Comparison of ENCODE assay signal across 8 cellular contexts in the genomic region with DNA sequence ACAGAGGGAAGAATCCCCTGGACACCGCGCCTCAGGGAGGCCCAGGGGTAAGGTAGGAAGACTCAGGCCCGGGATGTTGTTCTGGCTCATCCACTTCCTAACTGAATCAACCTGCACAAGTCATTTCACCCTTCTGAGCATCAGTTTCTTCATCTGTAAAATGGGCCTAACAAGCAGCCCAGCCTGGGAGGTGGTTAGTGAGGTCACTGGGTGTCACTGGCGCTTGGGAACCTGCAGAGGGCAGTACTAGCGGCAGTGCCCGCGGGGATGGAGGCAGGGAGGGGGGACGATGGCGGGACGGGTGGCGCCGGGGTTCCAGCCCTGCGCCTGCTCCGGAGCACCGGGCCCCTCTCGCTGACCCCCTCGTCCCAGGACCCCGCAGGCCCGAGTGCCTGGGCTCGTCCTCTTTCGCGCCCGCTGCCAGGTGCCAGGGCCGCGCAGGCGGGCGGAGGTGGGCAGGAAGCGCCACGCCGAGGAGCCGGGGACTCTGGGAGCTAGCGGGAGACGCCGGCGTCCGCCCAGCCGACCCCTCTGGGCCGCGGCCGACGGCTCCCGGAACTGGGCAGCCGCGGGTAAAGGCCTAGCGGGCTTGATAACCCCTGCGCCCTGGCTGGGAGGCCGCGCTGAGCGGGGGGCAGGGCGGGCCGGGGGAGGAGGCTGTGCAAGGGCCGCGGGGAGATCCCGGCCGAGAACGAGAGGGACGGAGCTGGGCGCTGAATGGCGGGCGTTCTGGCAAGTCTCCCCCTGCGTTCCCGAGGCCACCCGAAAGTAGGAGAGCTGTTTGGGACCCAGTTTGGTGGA. TPM values are rescaled to one million over a fixed set of nuclear protein-coding genes. Genes with fewer than 3 reads are reported as not detected.
DNase-seq lines count a peak whose midpoint lies in the region; ATAC-seq, FAIRE-seq and TF ChIP-seq lines count a peak whose summit lies in the region.

Gene NLRX1 (plus strand): TSS at position 255 of the 801 bp plus-strand sequence. CDS start 2,679 bp downstream, outside the sequence.

- H3K27ac ChIP-seq in psoas muscle (peak within 1 kb of the TSS; percentile 96), urinary bladder (ENCODE audit: low read depth) (peak within 1 kb of the TSS; percentile 87)

- FAIRE-seq in H54 (lab: Jason Lieb, UNC): no peak

- no peaks in the 10 kb centered on the region for H3F3A ChIP-seq in Loucy (ENCODE audit: low read depth)

- 4 to 6% (median 5%) methylated on average over 42 to 63 of the region's 63 CpGs for WGBS in psoas muscle, 3 donors
- 4% methylated on average over 63 of the region's 63 CpGs for WGBS in urinary bladder

- intact Hi-C loops in T-helper 1 cell treated with Interleukin-12 subunit alpha and Interleukin-12 subunit beta and Interleukin-4 antibody, amounts not matched to agents 30 ng/mL and 1 ng/mL, for 36 hours (cut with micrococcal nuclease): loop anchor here (1.0 to 2.0 kb wide), 8 partner anchors 19 to 153 kb away; partner anchors contain the start of genes ABCG4, CBL, DPAGT1 and HINFP
- intact Hi-C loops in left ventricle myocardium superior (cut with micrococcal nuclease) (no loop called here), psoas muscle (cut with DNase I) (loop anchor here in 1 of 2 donors (1.0 to 10.0 kb wide), 2 partner anchors 29 to 306 kb away; no protein-coding TSS in a partner anchor)

- TF ChIP-seq CTCF in Loucy (conservative IDR thresholded peaks at IDR 0.05; ENCODE audit: low read length) (peak; percentile 83), psoas muscle (IDR thresholded peaks at IDR 0.05) (peak; percentile 82)

- peaks cover 12% of the 10 kb centered on the region; the same call in 1 of the 2 replicates for H3K79me2 ChIP-seq in Loucy (ENCODE audit: insufficient read depth, low read length)

- no peaks in the 10 kb centered on the region for H3K9me2 ChIP-seq in Loucy (replicated peaks; ENCODE audit: low read depth, low read length)

- no peaks in the 10 kb centered on the region for H4K20me1 ChIP-seq in Loucy (ENCODE audit: insufficient read depth, low read length, poor library complexity, severe bottlenecking)

- TF ChIP-seq POLR2A in H54 (IDR thresholded peaks at IDR 0.05; ENCODE audit: low read depth, low read length): peak; percentile 50

- peak; percentile 95 for ATAC-seq in left ventricle myocardium superior
- peak; percentile 93 to 95 (median 94) for ATAC-seq in psoas muscle

- H3K9me3 ChIP-seq in Loucy (ENCODE audit: insufficient read depth, low read depth, low read length) (no peaks in the 10 kb centered on the region), psoas muscle (no peaks in the 10 kb centered on the region)

- H2AFZ ChIP-seq in Loucy (ENCODE audit: low read length): peak within 1 kb of the TSS; percentile 92

- peak within 1 kb of the TSS; percentile 96 for H3K9ac ChIP-seq in Loucy (ENCODE audit: low read depth, low read length, poor library complexity, severe bottlenecking)

- H3K4me2 ChIP-seq in Loucy (ENCODE audit: low read depth, low read length, poor library complexity, severe bottlenecking): peak within 1 kb of the TSS; percentile 85

- peak within 1 kb of the TSS; percentile 86 for H3K4me3 ChIP-seq in Loucy (ENCODE audit: low read length, poor library complexity, severe bottlenecking)
- peak within 1 kb of the TSS; percentile 95 for H3K4me3 ChIP-seq in psoas muscle
- H3K4me3 ChIP-seq in urinary bladder (ENCODE audit: low read depth, low read length): peak within 1 kb of the TSS; percentile 79

- no peaks in the 10 kb centered on the region for H3K36me3 ChIP-seq in Loucy (ENCODE audit: insufficient read depth, low read length)
- H3K36me3 ChIP-seq in psoas muscle (ENCODE audit: insufficient read depth in 1 of 2, low read depth in 1 of 2): peaks cover 0 to 23% of the 10 kb centered on the region in 2 donors
- no peaks in the 10 kb centered on the region for H3K36me3 ChIP-seq in urinary bladder (ENCODE audit: insufficient read depth)

- DNase-seq in GM03348 (ENCODE audit: low spot score) (peak; percentile 97), H54 (ENCODE audit: insufficient read length, low spot score) (peak; percentile 76), amniotic epithelial cell (ENCODE audit: low read depth) (peak; percentile 79), left ventricle myocardium superior (peak; percentile 88), psoas muscle (peak; percentile 86 to 92)

- H3K27me3 ChIP-seq in Loucy (ENCODE audit: insufficient read depth, low read length, poor library complexity, severe bottlenecking): no peaks in the 10 kb centered on the region
- H3K27me3 ChIP-seq in psoas muscle (ENCODE audit: insufficient read depth in 3 of 3, low read length in 2 of 3): no peaks in the 10 kb centered on the region

- H3K4me1 ChIP-seq in Loucy (ENCODE audit: insufficient read depth, low read length, poor library complexity, severe bottlenecking) (peaks cover 25% of the 10 kb centered on the region), psoas muscle (peaks cover 4% of the 10 kb centered on the region), urinary bladder (ENCODE audit: insufficient read depth) (no peaks in the 10 kb centered on the region)

RNA-seq across cellular contexts. Expression of gene NLRX1, which starts in this region (rescaled TPM):
- 25.2 and 26.0 TPM in 2 replicates for total RNA-seq in T-helper 1 cell treated with Interleukin-12 subunit alpha and Interleukin-12 subunit beta and Interleukin-4 antibody, amounts not matched to agents 30 ng/mL and 1 ng/mL, for 36 hours
- 31.2 TPM for total RNA-seq in left ventricle myocardium superior
- total RNA-seq in psoas muscle: 10 to 100 TPM; 18.1 to 28.7 (median 27.1) TPM
- 10 to 100 TPM in 2 of 3 donors, 1 to 10 TPM in 1; 8.8 to 15.4 (median 10.3) TPM for polyA plus RNA-seq in psoas muscle
- 11.7 TPM for total RNA-seq in urinary bladder
- polyA plus RNA-seq in urinary bladder: 24.3 TPM

Comparison
In these comparisons a context has a peak if more than half of its experiments do, and no peak if none do; other contexts are left out.
1. Peak in every context shown above with its lines: DNase-seq, ATAC-seq, H3K4me3 ChIP-seq and H3K27ac ChIP-seq.